Comparison of ENCODE assay signal across 1 cellular context in genomic region chr2:138502253-138503086, GRCh38.
TF ChIP-seq lines count a peak whose summit lies in the region.

No MANE protein-coding gene starts in this region.

TF ChIP-seq in HepG2, 621 proteins besides CTCF, POLR2A, EP300 and RAD21 (continued from another document):
- TF ChIP-seq ZNF407 (CRISPR knock-in tag; IDR thresholded peaks at IDR 0.05; ENCODE audit: not compliant biosample characterization): peak; percentile 27
- 0 out of 2 replicates have a peak, but pooled peaks have one; percentile 22 for TF ChIP-seq FOXC1 (CRISPR knock-in tag; IDR thresholded peaks at IDR 0.05; ENCODE audit: borderline replicate concordance)
- TF ChIP-seq HOMEZ (CRISPR knock-in tag; IDR thresholded peaks at IDR 0.05; ENCODE audit: low read depth): 0 out of 2 replicates have a peak, but pooled peaks have one; percentile 5
- no peak for TF ChIP-seq ZNF788 (CRISPR knock-in tag; IDR thresholded peaks at IDR 0.05; ENCODE audit: borderline replicate concordance)
- 0 out of 2 replicates have a peak, but pooled peaks have one; percentile 50 for TF ChIP-seq SMAD3 (CRISPR knock-in tag; IDR thresholded peaks at IDR 0.05)
- TF ChIP-seq JUND (CRISPR knock-in tag; IDR thresholded peaks at IDR 0.05): no peak
- TF ChIP-seq RXRB (CRISPR knock-in tag; IDR thresholded peaks at IDR 0.05; ENCODE audit: borderline replicate concordance): 0 out of 2 replicates have a peak, but pooled peaks have one; percentile 7
- peak; percentile 34 for TF ChIP-seq KMT2B (CRISPR knock-in tag; IDR thresholded peaks at IDR 0.05)
- no peak; the same call in 1 of the 2 replicates for TF ChIP-seq ZBED4 (CRISPR knock-in tag; IDR thresholded peaks at IDR 0.05; ENCODE audit: borderline replicate concordance)
- TF ChIP-seq ZSCAN30 (CRISPR knock-in tag; IDR thresholded peaks at IDR 0.05): 0 out of 2 replicates have a peak, but pooled peaks have one; percentile 46
- TF ChIP-seq AHR (CRISPR knock-in tag; IDR thresholded peaks at IDR 0.05): 0 out of 2 replicates have a peak, but pooled peaks have one; percentile 85
- TF ChIP-seq ZNF850 (CRISPR knock-in tag; conservative IDR thresholded peaks at IDR 0.05): 0 out of 2 replicates have a peak, but pooled peaks have one; percentile 35
- TF ChIP-seq GZF1 (CRISPR knock-in tag; IDR thresholded peaks at IDR 0.05): 0 out of 2 replicates have a peak, but pooled peaks have one; percentile 52
- 0 out of 2 replicates have a peak, but pooled peaks have one; percentile 35 for TF ChIP-seq PHF21A (CRISPR knock-in tag; IDR thresholded peaks at IDR 0.05)
- no peak for TF ChIP-seq FLYWCH1 (CRISPR knock-in tag; IDR thresholded peaks at IDR 0.05)
- TF ChIP-seq TFE3 (CRISPR knock-in tag; IDR thresholded peaks at IDR 0.05): no peak
- TF ChIP-seq ZNF607 (CRISPR knock-in tag; IDR thresholded peaks at IDR 0.05; ENCODE audit: borderline replicate concordance): peak; percentile 5; the same call in 1 of the 2 replicates
- 0 out of 2 replicates have a peak, but pooled peaks have one; percentile 47 for TF ChIP-seq GTF3A (CRISPR knock-in tag; conservative IDR thresholded peaks at IDR 0.05)
- TF ChIP-seq ZNF781 (CRISPR knock-in tag; IDR thresholded peaks at IDR 0.05; ENCODE audit: borderline replicate concordance, not compliant biosample characterization): peak; percentile 39
- TF ChIP-seq LCORL (IDR thresholded peaks at IDR 0.05): no peak
- 0 out of 2 replicates have a peak, but pooled peaks have one; percentile 10 for TF ChIP-seq LCORL (CRISPR knock-in tag; IDR thresholded peaks at IDR 0.05)
- TF ChIP-seq ZNF670 (CRISPR knock-in tag; IDR thresholded peaks at IDR 0.05; ENCODE audit: borderline replicate concordance): 0 out of 2 replicates have a peak, but pooled peaks have one; percentile 23
- TF ChIP-seq ZNF230 (CRISPR knock-in tag; IDR thresholded peaks at IDR 0.05): no peak
